35 cellular contexts compared by ENCODE assay signal in the genomic region with DNA sequence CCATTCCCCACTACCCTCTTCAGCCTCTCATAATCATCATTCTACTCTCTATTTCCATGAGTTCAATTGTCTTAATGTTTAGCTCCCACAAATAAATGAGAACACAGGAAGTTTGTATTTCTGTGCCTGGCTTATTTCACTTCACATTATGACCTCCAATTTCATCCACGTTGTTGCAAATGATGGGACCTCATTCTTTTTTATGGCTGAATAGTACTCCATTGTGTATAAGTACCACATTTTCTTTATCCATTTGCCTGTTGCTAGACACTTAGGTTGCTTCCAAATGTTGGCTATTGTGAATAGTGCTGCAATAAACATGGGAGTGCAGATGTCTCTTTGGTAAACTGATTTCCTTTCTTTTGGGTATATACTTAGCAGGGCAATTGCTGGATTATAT. TPM values are rescaled to one million over a fixed set of nuclear protein-coding genes. Genes with fewer than 3 reads are reported as not detected.
A peak's percentile ranks its signal among the peaks of the same experiment; 100 is the strongest.
DNase-seq lines count a peak whose midpoint lies in the region; ATAC-seq, FAIRE-seq and TF ChIP-seq lines count a peak whose summit lies in the region.
"Had no signal": no experiment of that assay in that cellular context is flagged by ENCODE, and none has a peak within 500 bp of the region (broad histone marks: within the 10 kb centered on the region; RNA-seq: fewer than 3 reads in every experiment).

No MANE protein-coding gene starts in this region.

- no peak for FAIRE-seq in K562 (lab: Jason Lieb, UNC)
- FAIRE-seq: A204.1, A549, D721Med had no signal

- H3K36me3 ChIP-seq in HEK293 (ENCODE audit: control insufficient read depth in 2 of 2, insufficient read depth in 1 of 2, low read length in 2 of 2) (no peaks in the 10 kb centered on the region), K562 (ENCODE audit: control insufficient read depth, insufficient read depth, low read length) (no peaks in the 10 kb centered on the region)
- H3K36me3 ChIP-seq: BE2C; BLaER1; BLaER1 treated with 17β-estradiol and CSF1 and Interleukin-3, amounts not matched to agents 10 nM and 100 nM had no signal

- ATAC-seq in K562 = no peak
- ATAC-seq: A549; CD8-positive, alpha-beta T cell had no signal

- TF ChIP-seq RAD21 in K562 (CRISPR knock-in tag; conservative IDR thresholded peaks at IDR 0.05 in 1 of 2, IDR thresholded peaks at IDR 0.05 in 1 of 2) = no peak

- no peaks in the 10 kb centered on the region for H3K79me2 ChIP-seq in K562 (ENCODE audit: control insufficient read depth, insufficient read depth, low read length)

- H3K27me3 ChIP-seq in K562 (ENCODE audit: control insufficient read depth in 2 of 2, insufficient read depth in 2 of 2, low read length in 2 of 2) = peaks cover 5 to 6% of the 10 kb centered on the region in 2 experiments
- H3K27me3 ChIP-seq: BE2C; BLaER1; BLaER1 treated with 17β-estradiol and CSF1 and Interleukin-3, amounts not matched to agents 10 nM and 100 nM had no signal

- no peaks in the 10 kb centered on the region for H3K36me3 Mint-ChIP-seq in nephron (ENCODE audit: low read depth)
- no peaks in the 10 kb centered on the region for H3K36me3 Mint-ChIP-seq in activated CD4-positive, alpha-beta T cell treated with anti-CD3 and anti-CD28 coated beads, Interleukin-2, amount 10 ng/mL, durations not matched to agents 7 days and 5 days (ENCODE audit: low read depth)
- H3K36me3 Mint-ChIP-seq: CD14-positive monocyte; CD4-positive, alpha-beta memory T cell; CD4-positive, CD25-positive, alpha-beta regulatory T cell; CD8-positive, alpha-beta T cell had no signal

- POLR2A ChIA-PET in HEK293 (lab: Yijun Ruan, JAX) = no interaction called here
- POLR2A ChIA-PET in K562 (lab: Yijun Ruan, JAX) = no interaction called here
- POLR2A ChIA-PET in activated CD4-positive, alpha-beta T cell treated with anti-CD3 and anti-CD28 coated beads, Interleukin-2, amount 10 ng/mL, durations not matched to agents 7 days and 5 days (lab: Charles Lee) = no interaction called here

- no peak overlapping the region for H3K4me2 ChIP-seq in K562 (ENCODE audit: insufficient read depth, low read length)
- H3K4me2 ChIP-seq: A549; BLaER1; BLaER1 treated with 17β-estradiol and CSF1 and Interleukin-3, amounts not matched to agents 10 nM and 100 nM had no signal

- H3K9ac ChIP-seq in K562 (ENCODE audit: insufficient read depth in 1 of 2, low read depth in 2 of 2, low read length in 2 of 2) = no peak overlapping the region
- H3K9ac ChIP-seq: BLaER1; BLaER1 treated with 17β-estradiol and CSF1 and Interleukin-3, amounts not matched to agents 10 nM and 100 nM had no signal

- TF ChIP-seq CTCF in HEK293 (tag by site-specific recombination; IDR thresholded peaks at IDR 0.05) = no peak
- TF ChIP-seq CTCF in K562 (IDR thresholded peaks at IDR 0.05 in 2 of 3, conservative IDR thresholded peaks at IDR 0.05 in 1 of 3; ENCODE audit: insufficient read depth in 2 of 3, low read depth in 1 of 3, low read length in 3 of 3) = no peak
- TF ChIP-seq CTCF in nephron (IDR thresholded peaks at IDR 0.05; ENCODE audit: unreplicated experiment in 3 of 3) = no peak

- H3K4me3 ChIP-seq in HEK293 (ENCODE audit: low read depth, low read length) (no peak overlapping the region), K562 (no peak overlapping the region)
- H3K4me3 ChIP-seq: A549; BLaER1; BLaER1 treated with 17β-estradiol and CSF1 and Interleukin-3, amounts not matched to agents 10 nM and 100 nM had no signal

- H3K9me3 ChIP-seq in HEK293 (ENCODE audit: control insufficient read depth, insufficient read depth, low read depth, low read length) (no peaks in the 10 kb centered on the region), K562 (replicated peaks; ENCODE audit: control insufficient read depth, insufficient read depth, low read depth, low read length) (no peaks in the 10 kb centered on the region)
- H3K9me3 ChIP-seq: A549, BE2C, BLaER1 had no signal

- CTCF ChIA-PET in HEK293 (lab: Yijun Ruan, JAX) (no interaction called here), K562 (lab: Yijun Ruan, JAX; ENCODE audit: low intra/inter-chr PET ratio) (no interaction called here)
- CTCF ChIA-PET in activated CD4-positive, alpha-beta T cell treated with anti-CD3 and anti-CD28 coated beads, Interleukin-2, amount 10 ng/mL, durations not matched to agents 7 days and 5 days (lab: Charles Lee) = no interaction called here

- peaks cover 39% of the 10 kb centered on the region for H3K4me1 Mint-ChIP-seq in nephron
- H3K4me1 Mint-ChIP-seq in activated CD4-positive, alpha-beta T cell treated with anti-CD3 and anti-CD28 coated beads, Interleukin-2, amount 10 ng/mL, durations not matched to agents 7 days and 5 days = peaks cover 4% of the 10 kb centered on the region

- intact Hi-C loops in K562 (cut with micrococcal nuclease) = no loop called here

- no peaks in the 10 kb centered on the region for H3K27me3 Mint-ChIP-seq in nephron (ENCODE audit: low read depth)
- H3K27me3 Mint-ChIP-seq in activated CD4-positive, alpha-beta T cell treated with anti-CD3 and anti-CD28 coated beads, Interleukin-2, amount 10 ng/mL, durations not matched to agents 7 days and 5 days = peaks cover 30% of the 10 kb centered on the region

- H3K27ac ChIP-seq in HEK293 (ENCODE audit: extremely low read depth, low read depth, low read length) = no peak overlapping the region
- no peak overlapping the region for H3K27ac ChIP-seq in K562 (ENCODE audit: extremely low read depth, low read depth, low read length)
- H3K27ac ChIP-seq: 22Rv1; BLaER1; BLaER1 treated with 17β-estradiol and CSF1 and Interleukin-3, amounts not matched to agents 10 nM and 100 nM; C4-2B had no signal

- no peaks in the 10 kb centered on the region; the same call in 1 of the 2 replicates for H4K20me1 ChIP-seq in K562 (replicated peaks; ENCODE audit: control insufficient read depth, insufficient read depth, low read length)
- H4K20me1 ChIP-seq: BLaER1; BLaER1 treated with 17β-estradiol and CSF1 and Interleukin-3, amounts not matched to agents 10 nM and 100 nM had no signal

- H3K27ac Mint-ChIP-seq in nephron = peak overlapping the region in 2 of 3 experiments; percentile 71 to 89
- no peak overlapping the region for H3K27ac Mint-ChIP-seq in activated CD4-positive, alpha-beta T cell treated with anti-CD3 and anti-CD28 coated beads, Interleukin-2, amount 10 ng/mL, durations not matched to agents 7 days and 5 days
- H3K27ac Mint-ChIP-seq: B cell; CD14-positive monocyte; CD4-positive, alpha-beta memory T cell; CD4-positive, alpha-beta T cell; CD8-positive, alpha-beta memory T cell; CD8-positive, alpha-beta T cell had no signal

- peak overlapping the region in 1 of 3 experiments; percentile 29 for H3K4me3 Mint-ChIP-seq in nephron
- no peak overlapping the region for H3K4me3 Mint-ChIP-seq in activated CD4-positive, alpha-beta T cell treated with anti-CD3 and anti-CD28 coated beads, Interleukin-2, amount 10 ng/mL, durations not matched to agents 7 days and 5 days
- H3K4me3 Mint-ChIP-seq: B cell; CD14-positive monocyte; CD4-positive, alpha-beta memory T cell; CD4-positive, alpha-beta T cell; CD4-positive, CD25-positive, alpha-beta regulatory T cell; CD8-positive, alpha-beta memory T cell; CD8-positive, alpha-beta T cell had no signal

- DNase-seq in K562 (ENCODE audit: extremely low read depth in 1 of 4, low spot score in 3 of 4) = no peak
- DNase-seq in activated CD4-positive, alpha-beta T cell treated with anti-CD3 and anti-CD28 coated beads, Interleukin-2, amount 10 ng/mL, durations not matched to agents 7 days and 5 days = no peak
- no peak for DNase-seq in stimulated activated CD4-positive, alpha-beta T cell treated with anti-CD3 and anti-CD28 coated beads, Interleukin-1b, Interleukin-23, amount 100 ng/mL, for 48 hours
- DNase-seq in activated T-cell treated with anti-CD3 and anti-CD28 coated beads, Interleukin-2, amount 50 U/mL, for 48 hours = no peak
- DNase-seq: 8988T; ACHN; AML-193; BE2C; C1 segment of cervical spinal cord; Caco-2; Calu3; CD4-positive, alpha-beta memory T cell; CD4-positive, alpha-beta T cell; CD4-positive, CD25-positive, alpha-beta regulatory T cell; CD8-positive, alpha-beta memory T cell; CD8-positive, alpha-beta T cell; COR-L47; DMS 273 treated with DMSO at 0.1 percent for 48 hours; DMS153; DMS53; DMS79; DMS79 treated with DMSO at 0.1 percent for 48 hours; DND-41; EL had no signal

- H2AFZ ChIP-seq in K562 (ENCODE audit: low read depth, low read length) = no peak overlapping the region

- no peak for TF ChIP-seq EP300 in K562 (IDR thresholded peaks at IDR 0.05; ENCODE audit: low read length)

- H3K4me1 ChIP-seq in HEK293 (ENCODE audit: control insufficient read depth, insufficient read depth, low read length) (peaks cover 14% of the 10 kb centered on the region), K562 (replicated peaks in 1 of 2; ENCODE audit: control insufficient read depth in 2 of 2, insufficient read depth in 2 of 2, low read length in 2 of 2) (peaks cover 0 to 8% of the 10 kb centered on the region in 2 experiments; a peak in 3 of 5 replicates)
- H3K4me1 ChIP-seq: BLaER1 had no signal

- TF ChIP-seq POLR2A in K562 (conservative IDR thresholded peaks at IDR 0.05) = no peak

- no TSS peak for BruUV-seq in K562 (replicated peaks; lab: Mats Ljungman, UMichigan)

- WGBS in K562 (ENCODE audit: insufficient coverage, low coverage, missing lambda C conversion rate) = 0% methylated on average over 1 of the region's 1 CpG

- in situ Hi-C loops in K562 (cut with MboI) = no loop called here

- H3K9me3 Mint-ChIP-seq in nephron = peaks cover 10% of the 10 kb centered on the region
- H3K9me3 Mint-ChIP-seq in activated CD4-positive, alpha-beta T cell treated with anti-CD3 and anti-CD28 coated beads, Interleukin-2, amount 10 ng/mL, durations not matched to agents 7 days and 5 days = no peaks in the 10 kb centered on the region
- H3K9me3 Mint-ChIP-seq: CD4-positive, alpha-beta T cell; CD8-positive, alpha-beta T cell had no signal

- H3K9me1 ChIP-seq in K562 (ENCODE audit: control insufficient read depth, insufficient read depth, low read length) = no peaks in the 10 kb centered on the region

RNA-seq across cellular contexts. Expression of gene ERCC4, which starts 42.3 kb away (rescaled TPM):
- 5.6 and 18.6 TPM in 2 replicates for total RNA-seq in K562 (2011; cell fraction: chromatin; rRNA removed; ENCODE audit: low replicate concordance)
- 3.7 and 4.6 TPM in 2 replicates for total RNA-seq in K562 (2011; cell fraction: nucleolus; rRNA removed)
- total RNA-seq in K562 (2011; cell fraction: nucleoplasm; rRNA removed) = 6.3 and 7.7 TPM in 2 replicates
- total RNA-seq in K562 (2014; rRNA removed) (3.7 and 4.3 TPM in 2 replicates), K562 (2014; rRNA removed; fragmentation: Illumina TruSeq; extraction: Trizol) (6.0 and 8.8 TPM in 2 replicates), K562 (2015; rRNA removed; fragmentation: Illumina TruSeq; extraction: Trizol) (5.1 and 7.4 TPM in 2 replicates), K562 (2021) (7.3 and 10.5 TPM in 2 replicates)
- polyA plus RNA-seq in K562 (2011; rRNA removed) (5.9 and 7.0 TPM in 2 replicates), K562 (2014; fragmentation: Illumina TruSeq; extraction: Trizol) (3.4 and 5.0 TPM in 2 replicates), K562 (2014; fragmentation: Nextera tagmentation; extraction: Ambion mirVana) (1 to 10 TPM; 4.4 to 7.7 TPM), K562 (2014; rRNA removed) (2.7 and 4.9 TPM in 2 replicates)
- 1.9 and 2.4 TPM in 2 replicates for polyA plus RNA-seq in K562 (2011; cell fraction: cytosol; rRNA removed)
- polyA plus RNA-seq in K562 (2011; cell fraction: nucleus; rRNA removed) = 3.2 and 3.8 TPM in 2 replicates
- polyA plus RNA-seq in K562 (2012) = 3.1 and 4.7 TPM in 2 replicates
- 11.1 and 12.4 TPM in 2 replicates for polyA minus RNA-seq in K562 (2011; rRNA and poly(A)+ RNA removed)
- polyA minus RNA-seq in K562 (2011; cell fraction: cytosol; rRNA and poly(A)+ RNA removed) = 5.2 and 5.6 TPM in 2 replicates
- 2.7 and 5.0 TPM in 2 replicates for polyA minus RNA-seq in K562 (2011; cell fraction: nucleus; rRNA and poly(A)+ RNA removed)
- 10 to 100 TPM in 1 of 2 experiments, 1 to 10 TPM in 1; 9.4 to 12.3 TPM for total RNA-seq in activated CD4-positive, alpha-beta T cell treated with anti-CD3 and anti-CD28 coated beads, Interleukin-2, amount 10 ng/mL, durations not matched to agents 7 days and 5 days

Comparison
In these comparisons a context has a peak if more than half of its experiments do, and no peak if none do; other contexts are left out.
1. Of the 44 proteins assayed by ChIP-seq in both K562 and HEK293: peak only in K562: none; only in HEK293: none; in both: ZNF146; in neither: 43.